Comparison of ENCODE assay signal across 8 cellular contexts in genomic region chr14:23095196-23096108, GRCh38. TPM values are rescaled to one million over a fixed set of nuclear protein-coding genes. Genes with fewer than 3 reads are reported as not detected.
DNase-seq lines count a peak whose midpoint lies in the region; ATAC-seq, FAIRE-seq and TF ChIP-seq lines count a peak whose summit lies in the region.

C14orf119 (plus strand) TSS chr14:23095505; CDS start chr14:23097659, 2,154 bp downstream.

- H3K79me2 ChIP-seq in endothelial cell of umbilical vein (ENCODE audit: control insufficient read depth, insufficient read depth, low read length), result peaks cover 67% of the 10 kb centered on the region

- peak; percentile 66 for TF ChIP-seq POLR2A in endothelial cell of umbilical vein (IDR thresholded peaks at IDR 0.05; ENCODE audit: low read depth, low read length)
- peak in 2 of 4 donors; percentile 72 to 88 for TF ChIP-seq POLR2A in stomach (IDR thresholded peaks at IDR 0.05)

- H3K4me1 ChIP-seq in BLaER1 (peaks cover 39% of the 10 kb centered on the region), endothelial cell of umbilical vein (ENCODE audit: control insufficient read depth, extremely low read depth, insufficient read depth, low read length) (peaks cover 28% of the 10 kb centered on the region), mononuclear cell (ENCODE audit: insufficient read depth, low read length) (peaks cover 28% of the 10 kb centered on the region), stomach (peaks cover 28 to 76% (median 60%) of the 10 kb centered on the region in 4 donors)

- peaks cover 40% of the 10 kb centered on the region for H3K36me3 Mint-ChIP-seq in activated CD4-positive, alpha-beta memory T cell treated with anti-CD3 and anti-CD28 coated beads for 36 hours

- POLR2A ChIA-PET in activated CD4-positive, alpha-beta memory T cell treated with anti-CD3 and anti-CD28 coated beads for 36 hours (lab: Charles Lee), result interaction anchor here (0.6 to 2.1 kb wide), 14 partner anchors 10 to 251 kb away, joined by 3 to 17 read pairs (median 5); partner anchors contain the start of genes HOMEZ, LRP10, PABPN1 and PPP1R3E
- POLR2A ChIA-PET in endothelial cell of umbilical vein (lab: Charles Lee), result interaction anchor here (0.6 to 1.9 kb wide), 18 partner anchors 9 to 711 kb away, joined by 3 to 12 read pairs (median 4); partner anchors contain the start of genes PABPN1 and RBM23

- intact Hi-C loops in activated CD4-positive, alpha-beta memory T cell treated with anti-CD3 and anti-CD28 coated beads for 36 hours (cut with micrococcal nuclease), result loop anchor here (1.0 to 2.0 kb wide), 7 partner anchors 10 to 457 kb away; partner anchors contain the start of genes PABPN1 and PSMB5
- intact Hi-C loops in endothelial cell of umbilical vein (cut with micrococcal nuclease) (loop anchor here (1.0 to 2.0 kb wide), 3 partner anchors 17 to 226 kb away; partner anchors contain the start of gene PABPN1), stomach (cut with DNase I; ENCODE audit: low total_unique reads) (no loop called here)

- peak within 1 kb of the TSS; percentile 94 for H3K9ac ChIP-seq in BLaER1
- H3K9ac ChIP-seq in endothelial cell of umbilical vein (replicated peaks; ENCODE audit: extremely low read depth, insufficient read depth, low read length), result peak within 1 kb of the TSS; percentile 94

- peak within 1 kb of the TSS; percentile 93 for H3K4me2 ChIP-seq in BLaER1
- H3K4me2 ChIP-seq in endothelial cell of umbilical vein (ENCODE audit: insufficient read depth, low read length), result peak within 1 kb of the TSS; percentile 99

- TF ChIP-seq EP300 in stomach (IDR thresholded peaks at IDR 0.05), result no peak

- ATAC-seq in GM19438 (IDR thresholded peaks at IDR 0.05; ENCODE audit: low read depth, unreplicated experiment) (peak; percentile 87), HG03571 (IDR thresholded peaks at IDR 0.05; ENCODE audit: unreplicated experiment) (peak; percentile 90)

- FAIRE-seq in endothelial cell of umbilical vein (lab: Jason Lieb, UNC), result no peak

- no peaks in the 10 kb centered on the region for H3K27me3 Mint-ChIP-seq in activated CD4-positive, alpha-beta memory T cell treated with anti-CD3 and anti-CD28 coated beads for 36 hours

- peaks cover 40% of the 10 kb centered on the region for H3K4me1 Mint-ChIP-seq in activated CD4-positive, alpha-beta memory T cell treated with anti-CD3 and anti-CD28 coated beads for 36 hours (ENCODE audit: low read depth)

- dilution Hi-C loops in endothelial cell of umbilical vein (cut with MboI; ENCODE audit: extremely low pct_ligation_motif_present, low sequenced_read_pairs), result no loop called here

- H3K9me3 ChIP-seq in BLaER1 (no peaks in the 10 kb centered on the region), endothelial cell of umbilical vein (replicated peaks; ENCODE audit: control insufficient read depth, insufficient read depth, low read length) (no peaks in the 10 kb centered on the region), mononuclear cell (ENCODE audit: low read depth, low read length) (no peaks in the 10 kb centered on the region), stomach (no peaks in the 10 kb centered on the region)

- H3K4me3 ChIP-seq in BLaER1 (peak within 1 kb of the TSS; percentile 80), endothelial cell of umbilical vein (replicated peaks in 1 of 3; ENCODE audit: insufficient read depth in 1 of 3, low read depth in 1 of 3, low read length in 3 of 3) (peak within 1 kb of the TSS; percentile 87 to 99 (median 94)), mononuclear cell (ENCODE audit: low read length) (peak within 1 kb of the TSS; percentile 81), stomach (peak within 1 kb of the TSS; percentile 66 to 96 (median 76))

- TSS peak; percentile 77 for BruUV-seq in endothelial cell of umbilical vein (replicated peaks; lab: Mats Ljungman, UMichigan)

- WGBS in stomach, 5 donors, result 0 to 1% (median 0%) methylated on average over 45 to 46 of the region's 46 CpGs

- no peak for TF ChIP-seq CTCF in endothelial cell of umbilical vein (IDR thresholded peaks at IDR 0.05; ENCODE audit: extremely low read depth in 1 of 2, insufficient read depth in 1 of 2, low read depth in 1 of 2, low read length in 2 of 2)
- no peak for TF ChIP-seq CTCF in stomach (IDR thresholded peaks at IDR 0.05)

- peaks cover 74% of the 10 kb centered on the region for H4K20me1 ChIP-seq in BLaER1
- H4K20me1 ChIP-seq in endothelial cell of umbilical vein (replicated peaks; ENCODE audit: control insufficient read depth, extremely low read depth, insufficient read depth, low read length), result peaks cover 2% of the 10 kb centered on the region

- DNase-seq in activated CD4-positive, alpha-beta memory T cell treated with anti-CD3 and anti-CD28 coated beads for 36 hours, result peak; percentile 100
- DNase-seq in endothelial cell of umbilical vein (ENCODE audit: low read depth, low spot score) (peak; percentile 100), stomach (peak; percentile 100), MV-4-11 (lab: John Stamatoyannopoulos, UW) (no peak)

- no peak within 1 kb of the TSS for H3K4me3 Mint-ChIP-seq in activated CD4-positive, alpha-beta memory T cell treated with anti-CD3 and anti-CD28 coated beads for 36 hours

- no peaks in the 10 kb centered on the region for H3K9me3 Mint-ChIP-seq in activated CD4-positive, alpha-beta memory T cell treated with anti-CD3 and anti-CD28 coated beads for 36 hours

- H3K27ac Mint-ChIP-seq in activated CD4-positive, alpha-beta memory T cell treated with anti-CD3 and anti-CD28 coated beads for 36 hours, result no peak within 1 kb of the TSS

- H3K27me3 ChIP-seq in BLaER1 (no peaks in the 10 kb centered on the region), endothelial cell of umbilical vein (ENCODE audit: control insufficient read depth in 2 of 2, insufficient read depth in 2 of 2, low read length in 2 of 2) (no peaks in the 10 kb centered on the region), mononuclear cell (ENCODE audit: insufficient read depth, low read length) (no peaks in the 10 kb centered on the region), stomach (no peaks in the 10 kb centered on the region)

- H3K36me3 ChIP-seq in BLaER1 (peaks cover 51% of the 10 kb centered on the region), endothelial cell of umbilical vein (ENCODE audit: control insufficient read depth in 2 of 2, extremely low read depth in 1 of 2, insufficient read depth in 2 of 2, low read length in 2 of 2) (peaks cover 5 to 16% of the 10 kb centered on the region in 2 experiments), stomach (peaks cover 12 to 51% (median 49%) of the 10 kb centered on the region in 4 donors)

- CTCF ChIA-PET in activated CD4-positive, alpha-beta memory T cell treated with anti-CD3 and anti-CD28 coated beads for 36 hours (lab: Charles Lee), result interaction anchor here (0.6 to 3.4 kb wide), 20 partner anchors 10 to 231 kb away, joined by 3 to 64 read pairs (median 6); partner anchors contain the start of genes CDH24 and PABPN1
- CTCF ChIA-PET in endothelial cell of umbilical vein (lab: Charles Lee), result interaction anchor here (0.5 to 5.1 kb wide), 24 partner anchors 10 to 1237 kb away, joined by 3 to 83 read pairs (median 6); no protein-coding TSS in a partner anchor

- no peaks in the 10 kb centered on the region for H3K9me1 ChIP-seq in endothelial cell of umbilical vein (replicated peaks; ENCODE audit: control insufficient read depth, extremely low read depth, insufficient read depth, low read length)

- H3K27ac ChIP-seq in BLaER1, result peak within 1 kb of the TSS; percentile 94
- peak within 1 kb of the TSS; percentile 89 for H3K27ac ChIP-seq in endothelial cell of umbilical vein (ENCODE audit: insufficient read depth, low read depth, low read length)
- peak within 1 kb of the TSS; percentile 95 to 100 (median 99) for H3K27ac ChIP-seq in stomach

- peak within 1 kb of the TSS; percentile 88 for H2AFZ ChIP-seq in endothelial cell of umbilical vein (ENCODE audit: low read depth, low read length)

TF ChIP-seq in endothelial cell of umbilical vein, 7 proteins besides CTCF, POLR2A, EP300 and RAD21:
- TF ChIP-seq, protein P1, sequence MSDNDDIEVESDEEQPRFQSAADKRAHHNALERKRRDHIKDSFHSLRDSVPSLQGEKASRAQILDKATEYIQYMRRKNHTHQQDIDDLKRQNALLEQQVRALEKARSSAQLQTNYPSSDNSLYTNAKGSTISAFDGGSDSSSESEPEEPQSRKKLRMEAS (IDR thresholded peaks at IDR 0.05; ENCODE audit: insufficient read depth, insufficient read length), result no peak
- peak; percentile 45 for TF ChIP-seq FOS (IDR thresholded peaks at IDR 0.05; ENCODE audit: borderline replicate concordance, insufficient read depth, low read length)
- TF ChIP-seq POLR2AphosphoS5 (IDR thresholded peaks at IDR 0.05; ENCODE audit: insufficient read depth, low read depth, low read length), result peak; percentile 66
- TF ChIP-seq JUN (IDR thresholded peaks at IDR 0.05; ENCODE audit: borderline replicate concordance, insufficient read depth, insufficient read length, low read depth), result no peak
- TF ChIP-seq EZH2 (IDR thresholded peaks at IDR 0.05; ENCODE audit: borderline replicate concordance, low read depth, low read length, severe bottlenecking), result no peak
- TF ChIP-seq GATA2 (IDR thresholded peaks at IDR 0.05; ENCODE audit: insufficient read depth, insufficient read length, low read depth, low read length), result no peak
- no peak for TF ChIP-seq MYC (IDR thresholded peaks at IDR 0.05; ENCODE audit: low read depth, low read length)

RNA-seq across cellular contexts. Expression of gene C14orf119, which starts in this region (rescaled TPM):
- 10 to 100 TPM; 58.0 to 62.8 TPM for total RNA-seq in activated CD4-positive, alpha-beta memory T cell treated with anti-CD3 and anti-CD28 coated beads for 36 hours
- total RNA-seq in endothelial cell of umbilical vein (55.5 and 58.3 TPM in 2 replicates), mononuclear cell (5.2 TPM), stomach (10 to 100 TPM in 2 of 5 donors, 1 to 10 TPM in 2, not detected in 1; 1.8 to 25.2 (median 14.0) TPM)
- polyA plus RNA-seq in endothelial cell of umbilical vein (60.5 and 78.7 TPM in 2 replicates), stomach (10 to 100 TPM; 27.4 to 51.8 (median 49.8) TPM)
- polyA plus RNA-seq in endothelial cell of umbilical vein (2011; cell fraction: cytosol; rRNA removed), result 62.7 and 64.0 TPM in 2 replicates
- polyA plus RNA-seq in endothelial cell of umbilical vein (2011; cell fraction: nucleus; rRNA removed), result 35.3 and 36.9 TPM in 2 replicates
- 55.9 and 63.8 TPM in 2 replicates for polyA plus RNA-seq in endothelial cell of umbilical vein (2012)
- polyA minus RNA-seq in endothelial cell of umbilical vein, result 83.3 and 87.7 TPM in 2 replicates
- 22.7 TPM for polyA minus RNA-seq in endothelial cell of umbilical vein (2011; cell fraction: cytosol; rRNA and poly(A)+ RNA removed)
- 9.8 and 21.1 TPM in 2 replicates for polyA minus RNA-seq in endothelial cell of umbilical vein (2011; cell fraction: nucleus; rRNA and poly(A)+ RNA removed)
